ENCODE assay signal across 6 cellular contexts in the genomic region with DNA sequence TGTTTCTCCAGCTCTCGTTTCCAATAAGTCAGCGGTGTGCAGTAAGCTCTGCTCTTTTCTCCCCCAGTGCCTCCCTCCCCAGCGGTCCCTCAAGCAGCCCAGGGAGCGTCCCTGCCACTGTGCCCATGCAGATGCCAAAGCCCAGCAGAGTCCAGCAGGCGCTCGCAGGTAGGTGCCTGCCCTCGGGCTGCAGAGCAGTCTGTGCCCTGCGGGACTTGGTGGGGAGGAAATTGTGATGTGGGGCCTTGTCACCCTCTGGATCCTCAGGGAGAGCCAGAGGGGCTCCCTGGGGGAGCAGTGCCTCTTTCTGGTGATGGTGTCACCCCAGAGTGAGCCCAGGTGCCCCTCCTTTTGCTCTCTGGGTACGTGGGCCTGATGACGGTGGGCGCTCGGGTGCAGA. TPM values are rescaled to one million over a fixed set of nuclear protein-coding genes. Genes with fewer than 3 reads are reported as not detected.
"Had no signal": no experiment of that assay in that cellular context is flagged by ENCODE, and none has a peak within 500 bp of the region (broad histone marks: within the 10 kb centered on the region; RNA-seq: fewer than 3 reads in every experiment).

No MANE protein-coding gene starts in this region.

RNA-seq across cellular contexts. Expression of a gene that starts 42.0 kb away (rescaled TPM):
- total RNA-seq: GM23248, H4, H7, HepG2, HFFc6, HT1080 had no signal
